In the genomic region with DNA sequence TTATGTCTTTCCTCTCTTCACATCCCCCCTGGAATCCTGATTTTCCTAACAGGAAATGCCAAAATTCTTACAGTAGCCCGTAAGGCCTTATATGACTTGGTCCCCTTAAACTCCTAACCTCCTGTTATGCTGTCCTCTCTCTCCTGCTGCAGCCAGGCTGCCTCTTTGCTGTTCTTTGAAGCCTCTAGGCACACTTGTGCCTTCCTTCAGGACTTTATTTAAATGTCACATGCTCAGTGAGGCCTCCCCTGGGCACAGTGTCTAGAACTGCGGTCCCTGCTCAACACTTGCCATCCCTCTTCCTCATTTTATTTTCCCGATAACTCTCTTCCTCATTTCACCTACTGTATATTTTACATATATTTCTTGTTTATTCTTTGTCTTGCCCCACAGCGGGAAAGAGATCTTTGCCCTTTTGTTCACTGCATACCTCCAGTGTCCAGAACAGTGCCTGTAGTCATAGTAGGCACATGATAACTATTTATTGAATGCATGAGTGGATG, we compare ENCODE assay signal across 17 cellular contexts. TPM values are rescaled to one million over a fixed set of nuclear protein-coding genes. Genes with fewer than 3 reads are reported as not detected.
DNase-seq lines count a peak whose midpoint lies in the region; ATAC-seq and TF ChIP-seq lines count a peak whose summit lies in the region.
"Had no signal": no experiment of that assay in that cellular context is flagged by ENCODE, and none has a peak within 500 bp of the region (broad histone marks: within the 10 kb centered on the region; RNA-seq: fewer than 3 reads in every experiment).

No MANE protein-coding gene starts in this region.

- no peaks in the 10 kb centered on the region for H3K9me3 Mint-ChIP-seq in activated CD8-positive, alpha-beta memory T cell treated with anti-CD3 and anti-CD28 coated beads, Interleukin-2, amount 10 ng/mL, durations not matched to agents 7 days and 5 days (ENCODE audit: low read depth)
- H3K9me3 Mint-ChIP-seq: activated T-cell treated with anti-CD3 and anti-CD28 coated beads, Interleukin-2, amount 50 U/mL, for 4 hours had no signal

- H3K36me3 ChIP-seq in transverse colon = no peaks in the 10 kb centered on the region
- H3K36me3 ChIP-seq: esophagus muscularis mucosa, SJCRH30 had no signal

- peak; percentile 15 for DNase-seq in activated CD8-positive, alpha-beta memory T cell treated with anti-CD3 and anti-CD28 coated beads, Interleukin-2, amount 50 U/mL, for 48 hours
- no peak for DNase-seq in activated CD8-positive, alpha-beta memory T cell treated with anti-CD3 and anti-CD28 coated beads, Interleukin-2, amount 10 ng/mL, durations not matched to agents 7 days and 5 days
- peak; percentile 33 for DNase-seq in RPMI7951 (ENCODE audit: low read depth)
- peak; percentile 56 for DNase-seq in fibroblast of pulmonary artery (ENCODE audit: low read depth)
- DNase-seq in transverse colon = peak; percentile 32
- no peak for DNase-seq in T-helper 9 cell
- no peak for DNase-seq in activated CD4-positive, alpha-beta T cell treated with anti-CD3 and anti-CD28 coated beads for 48 hours
- DNase-seq: activated CD4-positive, CD25-positive, alpha-beta regulatory T cell treated with anti-CD3 and anti-CD28 coated beads, Interleukin-2, amount 50 U/mL, for 72 hours; activated T-cell treated with anti-CD3 and anti-CD28 coated beads, Interleukin-2, amount 50 U/mL, for 4 hours; NCI-H187 treated with DMSO at 0.1 percent for 48 hours; NCI-H748 treated with DMSO at 0.1 percent for 48 hours; occipital lobe; SJCRH30 had no signal

- no peaks in the 10 kb centered on the region for H3K9me3 ChIP-seq in transverse colon
- H3K9me3 ChIP-seq: esophagus muscularis mucosa, SJCRH30 had no signal

- no peak overlapping the region for H3K27ac Mint-ChIP-seq in activated CD8-positive, alpha-beta memory T cell treated with anti-CD3 and anti-CD28 coated beads, Interleukin-2, amount 10 ng/mL, durations not matched to agents 7 days and 5 days

- no peak for TF ChIP-seq POLR2A in transverse colon (IDR thresholded peaks at IDR 0.05)

- H3K4me3 ChIP-seq in fibroblast of pulmonary artery (replicated peaks; ENCODE audit: low read depth, low read length) = no peak overlapping the region
- no peak overlapping the region for H3K4me3 ChIP-seq in transverse colon
- H3K4me3 ChIP-seq: esophagus muscularis mucosa, GM12878, lung, SJCRH30 had no signal

- no peak for TF ChIP-seq CTCF in fibroblast of pulmonary artery (IDR thresholded peaks at IDR 0.05; ENCODE audit: low read length, missing control alignments)
- no peak for TF ChIP-seq CTCF in transverse colon (IDR thresholded peaks at IDR 0.05)

- H3K27me3 ChIP-seq in transverse colon = no peaks in the 10 kb centered on the region
- H3K27me3 ChIP-seq: esophagus muscularis mucosa, SJCRH30 had no signal

- no peak overlapping the region for H3K4me3 Mint-ChIP-seq in activated CD8-positive, alpha-beta memory T cell treated with anti-CD3 and anti-CD28 coated beads, Interleukin-2, amount 10 ng/mL, durations not matched to agents 7 days and 5 days
- H3K4me3 Mint-ChIP-seq: activated T-cell treated with anti-CD3 and anti-CD28 coated beads, Interleukin-2, amount 50 U/mL, for 4 hours had no signal

- H3K27ac ChIP-seq in transverse colon = peak overlapping the region; percentile 52 to 72 (median 58)
- H3K27ac ChIP-seq: esophagus muscularis mucosa, SJCRH30 had no signal

- H3K4me1 Mint-ChIP-seq in activated CD8-positive, alpha-beta memory T cell treated with anti-CD3 and anti-CD28 coated beads, Interleukin-2, amount 10 ng/mL, durations not matched to agents 7 days and 5 days = peaks cover 5% of the 10 kb centered on the region

- no peaks in the 10 kb centered on the region for H3K36me3 Mint-ChIP-seq in activated CD8-positive, alpha-beta memory T cell treated with anti-CD3 and anti-CD28 coated beads, Interleukin-2, amount 10 ng/mL, durations not matched to agents 7 days and 5 days

- 40 to 41% methylated on average over 4 of the region's 4 CpGs for WGBS in transverse colon (ENCODE audit: low coverage in 1 of 2), 2 donors

- ATAC-seq in activated CD8-positive, alpha-beta memory T cell treated with anti-CD3 and anti-CD28 coated beads, Interleukin-2, amount 10 ng/mL, durations not matched to agents 7 days and 5 days = no peak
- no peak for ATAC-seq in GM19452 (IDR thresholded peaks at IDR 0.05; ENCODE audit: unreplicated experiment)
- ATAC-seq: activated T-cell treated with anti-CD3 and anti-CD28 coated beads, Interleukin-2, amount 50 U/mL, for 4 hours; GM12878 had no signal

- intact Hi-C loops in transverse colon (cut with DNase I; ENCODE audit: low total_unique reads) = loop anchor here (10.0 kb wide), 1 partner anchor 320 kb away; the partner anchor contains the start of gene ALDH1B1

- peaks cover 0 to 29% (median 21%) of the 10 kb centered on the region in 4 donors for H3K4me1 ChIP-seq in transverse colon

- in situ Hi-C loops in transverse colon (cut with MboI; ENCODE audit: low pct_ligation_motif_present in 1 of 4, low pct_unique_long_range_greater_than_20kb in 1 of 4, low sequenced_read_pairs in 3 of 4) = loop anchor here in 1 of 4 donors (25.0 kb wide), 3 partner anchors 162 to 612 kb away; partner anchors contain the start of genes FBXO10, SLC25A51, TOMM5 and ZBTB5

- CTCF ChIA-PET in activated CD8-positive, alpha-beta memory T cell treated with anti-CD3 and anti-CD28 coated beads, Interleukin-2, amount 10 ng/mL, durations not matched to agents 7 days and 5 days (lab: Charles Lee) = interaction anchor here (0.6 to 1.3 kb wide), 2 partner anchors 14 to 161 kb away, joined by 3 read pairs; no protein-coding TSS in a partner anchor

- peaks cover 23% of the 10 kb centered on the region for H3K27me3 Mint-ChIP-seq in activated CD8-positive, alpha-beta memory T cell treated with anti-CD3 and anti-CD28 coated beads, Interleukin-2, amount 10 ng/mL, durations not matched to agents 7 days and 5 days

- no peak for TF ChIP-seq EP300 in transverse colon (IDR thresholded peaks at IDR 0.05; ENCODE audit: low read depth)

RNA-seq across cellular contexts. Expression of gene SHB, which starts 5.5 kb away (rescaled TPM):
- 1 to 10 TPM in 1 of 2 experiments, under 1 TPM in 1; 0.23 to 1.1 TPM for total RNA-seq in activated CD8-positive, alpha-beta memory T cell treated with anti-CD3 and anti-CD28 coated beads, Interleukin-2, amount 10 ng/mL, durations not matched to agents 7 days and 5 days
- total RNA-seq in RPMI7951 (2014; rRNA removed; shearing (Covaris generic)) = 10.0 and 10.7 TPM in 2 replicates
- 10 to 100 TPM; 11.9 to 33.7 (median 22.2) TPM for total RNA-seq in transverse colon

Comparison
In these comparisons a context has a peak if more than half of its experiments do, and no peak if none do; other contexts are left out.
1. DNase-seq: peak in activated CD8-positive, alpha-beta memory T cell treated with anti-CD3 and anti-CD28 coated beads, Interleukin-2, amount 50 U/mL, for 48 hours (single experiment), RPMI7951 (single experiment), fibroblast of pulmonary artery (single experiment) and transverse colon (single experiment); none in activated CD8-positive, alpha-beta memory T cell treated with anti-CD3 and anti-CD28 coated beads, Interleukin-2, amount 10 ng/mL, durations not matched to agents 7 days and 5 days (single experiment), T-helper 9 cell (single experiment) and activated CD4-positive, alpha-beta T cell treated with anti-CD3 and anti-CD28 coated beads for 48 hours (single experiment).